ENCODE assay signal across 8 cellular contexts in the genomic region with DNA sequence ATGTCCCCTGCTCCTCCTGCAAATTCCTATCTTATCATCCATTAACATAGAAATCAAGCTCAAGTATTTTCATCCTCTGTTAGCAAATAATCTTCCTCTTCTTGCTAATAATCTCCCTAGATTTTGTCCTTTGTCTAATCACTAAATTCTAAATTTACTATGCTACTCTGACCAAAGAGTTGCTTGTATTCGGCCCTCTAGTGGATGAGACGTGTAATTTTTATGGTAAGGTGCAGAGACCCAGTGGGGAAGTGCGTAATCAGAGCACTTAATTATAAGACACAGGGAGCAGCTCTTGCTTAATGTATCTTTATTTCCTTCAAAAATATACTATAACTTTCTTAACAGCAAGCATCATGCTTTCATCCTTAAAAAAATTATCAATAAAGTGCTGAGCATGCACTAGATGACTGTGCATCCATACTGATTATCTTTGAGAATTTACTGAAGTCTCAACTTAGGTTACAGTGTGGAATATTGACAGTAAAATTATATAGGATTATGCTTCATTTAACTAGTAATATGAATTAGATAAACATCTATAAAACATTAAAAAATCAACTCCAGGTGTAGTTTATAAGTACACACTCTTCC.
DNase-seq lines count a peak whose midpoint lies in the region; ATAC-seq and TF ChIP-seq lines count a peak whose summit lies in the region.

No MANE protein-coding gene starts in this region.

- H3K27ac ChIP-seq in heart right ventricle (no peak overlapping the region), sigmoid colon (no peak overlapping the region)

- POLR2A ChIA-PET in AG04449 (lab: Yijun Ruan, JAX) = no interaction called here
- POLR2A ChIA-PET in HEK293T (lab: Yijun Ruan, JAX) = no interaction called here
- POLR2A ChIA-PET in WTC11 (lab: Charles Lee) = no interaction called here

- 17 to 25% methylated on average over 3 of the region's 3 CpGs for WGBS in heart right ventricle, 2 donors
- WGBS in sigmoid colon, 2 donors = 11 to 15% methylated on average over 3 of the region's 3 CpGs

- peak; percentile 87 for ATAC-seq in WTC11
- ATAC-seq in heart right ventricle = peak in 4 of 8 donors; percentile 52 to 78 (median 68)

- no peaks in the 10 kb centered on the region for H3K36me3 Mint-ChIP-seq in WTC11
- H3K36me3 Mint-ChIP-seq in activated T-helper 1 cell treated with anti-CD3 and anti-CD28 coated beads, Interleukin-12 subunit alpha, Interleukin-12 subunit beta, Interleukin-2, Interleukin-4 antibody, amounts not matched to agents 30 ng/mL and 10 ng/mL and 1 ng/mL, durations not matched to agents 14 hours and 24 hours and 36 hours (ENCODE audit: low read depth) = no peaks in the 10 kb centered on the region

- no peak overlapping the region for H3K27ac Mint-ChIP-seq in WTC11
- no peak overlapping the region for H3K27ac Mint-ChIP-seq in activated T-helper 1 cell treated with anti-CD3 and anti-CD28 coated beads, Interleukin-12 subunit alpha, Interleukin-12 subunit beta, Interleukin-2, Interleukin-4 antibody, amounts not matched to agents 30 ng/mL and 10 ng/mL and 1 ng/mL, durations not matched to agents 14 hours and 24 hours and 36 hours

- H3K9me3 ChIP-seq in heart right ventricle (no peaks in the 10 kb centered on the region), sigmoid colon (no peaks in the 10 kb centered on the region)

- CTCF ChIA-PET in AG04449 (lab: Yijun Ruan, JAX) = interaction anchor here (0.7 to 2.6 kb wide), 38 partner anchors 7 to 688 kb away, joined by 3 to 31 read pairs (median 4); no protein-coding TSS in a partner anchor
- CTCF ChIA-PET in HEK293T (lab: Yijun Ruan, JAX) = interaction anchor here (0.7 to 1.3 kb wide), 2 partner anchors 12 to 13 kb away, joined by 4 to 9 read pairs; no protein-coding TSS in a partner anchor
- CTCF ChIA-PET in WTC11 (lab: Charles Lee) = interaction anchor here (0.5 to 1.1 kb wide), 3 partner anchors 24 to 245 kb away, joined by 3 to 6 read pairs (median 3); no protein-coding TSS in a partner anchor

- H3K36me3 ChIP-seq in heart right ventricle (no peaks in the 10 kb centered on the region), sigmoid colon (no peaks in the 10 kb centered on the region)

- H3K4me3 Mint-ChIP-seq in WTC11 = no peak overlapping the region
- no peak overlapping the region for H3K4me3 Mint-ChIP-seq in activated T-helper 1 cell treated with anti-CD3 and anti-CD28 coated beads, Interleukin-12 subunit alpha, Interleukin-12 subunit beta, Interleukin-2, Interleukin-4 antibody, amounts not matched to agents 30 ng/mL and 10 ng/mL and 1 ng/mL, durations not matched to agents 14 hours and 24 hours and 36 hours

- no peaks in the 10 kb centered on the region for H3K27me3 ChIP-seq in heart right ventricle
- no peaks in the 10 kb centered on the region for H3K27me3 ChIP-seq in sigmoid colon

- peaks cover 0 to 4% (median 0%) of the 10 kb centered on the region in 9 donors for H3K4me1 ChIP-seq in heart right ventricle
- peaks cover 0 to 10% (median 0%) of the 10 kb centered on the region in 4 donors for H3K4me1 ChIP-seq in sigmoid colon

- H3K4me1 Mint-ChIP-seq in WTC11 = peaks cover 5% of the 10 kb centered on the region
- H3K4me1 Mint-ChIP-seq in activated T-helper 1 cell treated with anti-CD3 and anti-CD28 coated beads, Interleukin-12 subunit alpha, Interleukin-12 subunit beta, Interleukin-2, Interleukin-4 antibody, amounts not matched to agents 30 ng/mL and 10 ng/mL and 1 ng/mL, durations not matched to agents 14 hours and 24 hours and 36 hours (ENCODE audit: low read depth) = no peaks in the 10 kb centered on the region

- H3K4me3 ChIP-seq in AG04449 (ENCODE audit: low read depth, low read length) (no peak overlapping the region), GM12865 (ENCODE audit: low read depth, low read length) (no peak overlapping the region), heart right ventricle (no peak overlapping the region), sigmoid colon (no peak overlapping the region)

- DNase-seq in AG04449 (ENCODE audit: low read depth, low spot score) (no peak), GM12865 (ENCODE audit: low read depth) (peak; percentile 45), HEK293T (ENCODE audit: extremely low spot score) (peak; percentile 17), M059J (ENCODE audit: low read depth) (peak; percentile 27), WTC11 (ENCODE audit: low spot score) (no peak), heart right ventricle (no peak), sigmoid colon (no peak)
- DNase-seq in activated T-helper 1 cell treated with anti-CD3 and anti-CD28 coated beads, Interleukin-12 subunit alpha, Interleukin-12 subunit beta, Interleukin-2, Interleukin-4 antibody, amounts not matched to agents 30 ng/mL and 10 ng/mL and 1 ng/mL, durations not matched to agents 14 hours and 24 hours and 36 hours (ENCODE audit: low spot score) = no peak

- no peaks in the 10 kb centered on the region for H3K27me3 Mint-ChIP-seq in WTC11 (ENCODE audit: low read depth)
- peaks cover 5% of the 10 kb centered on the region for H3K27me3 Mint-ChIP-seq in activated T-helper 1 cell treated with anti-CD3 and anti-CD28 coated beads, Interleukin-12 subunit alpha, Interleukin-12 subunit beta, Interleukin-2, Interleukin-4 antibody, amounts not matched to agents 30 ng/mL and 10 ng/mL and 1 ng/mL, durations not matched to agents 14 hours and 24 hours and 36 hours (ENCODE audit: insufficient read depth)

- intact Hi-C loops in heart right ventricle (cut with DNase I) (loop anchor here in 7 of 10 donors (5.0 to 10.0 kb wide), 6 partner anchors 214 to 684 kb away; partner anchors contain the start of gene SLC16A7 (in 2 of the 7)), sigmoid colon (cut with DNase I) (loop anchor here (2.0 kb wide), 1 partner anchor 406 kb away; no protein-coding TSS in a partner anchor)
- intact Hi-C loops in activated T-helper 1 cell treated with anti-CD3 and anti-CD28 coated beads, Interleukin-12 subunit alpha, Interleukin-12 subunit beta, Interleukin-2, Interleukin-4 antibody, amounts not matched to agents 30 ng/mL and 10 ng/mL and 1 ng/mL, durations not matched to agents 14 hours and 24 hours and 36 hours (cut with micrococcal nuclease) = loop anchor here (1.0 to 2.0 kb wide), 2 partner anchors 212 to 405 kb away; partner anchors contain the start of gene SLC16A7

- H3K9me3 Mint-ChIP-seq in WTC11 = no peaks in the 10 kb centered on the region
- H3K9me3 Mint-ChIP-seq in activated T-helper 1 cell treated with anti-CD3 and anti-CD28 coated beads, Interleukin-12 subunit alpha, Interleukin-12 subunit beta, Interleukin-2, Interleukin-4 antibody, amounts not matched to agents 30 ng/mL and 10 ng/mL and 1 ng/mL, durations not matched to agents 14 hours and 24 hours and 36 hours = no peaks in the 10 kb centered on the region

- TF ChIP-seq EP300 in sigmoid colon (IDR thresholded peaks at IDR 0.05) = no peak

- no peak for TF ChIP-seq POLR2A in sigmoid colon (IDR thresholded peaks at IDR 0.05)

- TF ChIP-seq CTCF in AG04449 (IDR thresholded peaks at IDR 0.05; ENCODE audit: insufficient read depth, low read length, missing control alignments) (peak; percentile 53), GM12865 (IDR thresholded peaks at IDR 0.05; ENCODE audit: insufficient read depth, low read depth, low read length, missing control alignments) (peak; percentile 61), WTC11 (IDR thresholded peaks at IDR 0.05) (peak; percentile 46; the same call in 1 of the 2 replicates), heart right ventricle (IDR thresholded peaks at IDR 0.05) (peak; percentile 51 to 80 (median 69)), sigmoid colon (IDR thresholded peaks at IDR 0.05) (peak in 3 of 4 experiments; percentile 51 to 69 (median 56))

TF ChIP-seq in HEK293T, 16 proteins besides CTCF, POLR2A, EP300 and RAD21 (continues in another document):
- TF ChIP-seq ZNF384 (IDR thresholded peaks at IDR 0.05) = no peak
- no peak for TF ChIP-seq ARNT (IDR thresholded peaks at IDR 0.05)
- no peak for TF ChIP-seq HDGF (IDR thresholded peaks at IDR 0.05; ENCODE audit: borderline replicate concordance)
- TF ChIP-seq FOXA1 (IDR thresholded peaks at IDR 0.05) = no peak
- TF ChIP-seq PKNOX1 (IDR thresholded peaks at IDR 0.05) = no peak
- TF ChIP-seq FOXM1 (IDR thresholded peaks at IDR 0.05; ENCODE audit: borderline replicate concordance) = no peak
- no peak for TF ChIP-seq FOXK2 (IDR thresholded peaks at IDR 0.05)
- no peak for TF ChIP-seq SUZ12 (IDR thresholded peaks at IDR 0.05)
- TF ChIP-seq CTBP1 (IDR thresholded peaks at IDR 0.05; ENCODE audit: borderline replicate concordance) = no peak
- TF ChIP-seq TARDBP (IDR thresholded peaks at IDR 0.05) = no peak
- TF ChIP-seq BHLHE40 (IDR thresholded peaks at IDR 0.05; ENCODE audit: borderline replicate concordance) = no peak

TF ChIP-seq in WTC11, 78 proteins besides CTCF, POLR2A, EP300 and RAD21 (continues in another document):
- TF ChIP-seq, protein P1, sequence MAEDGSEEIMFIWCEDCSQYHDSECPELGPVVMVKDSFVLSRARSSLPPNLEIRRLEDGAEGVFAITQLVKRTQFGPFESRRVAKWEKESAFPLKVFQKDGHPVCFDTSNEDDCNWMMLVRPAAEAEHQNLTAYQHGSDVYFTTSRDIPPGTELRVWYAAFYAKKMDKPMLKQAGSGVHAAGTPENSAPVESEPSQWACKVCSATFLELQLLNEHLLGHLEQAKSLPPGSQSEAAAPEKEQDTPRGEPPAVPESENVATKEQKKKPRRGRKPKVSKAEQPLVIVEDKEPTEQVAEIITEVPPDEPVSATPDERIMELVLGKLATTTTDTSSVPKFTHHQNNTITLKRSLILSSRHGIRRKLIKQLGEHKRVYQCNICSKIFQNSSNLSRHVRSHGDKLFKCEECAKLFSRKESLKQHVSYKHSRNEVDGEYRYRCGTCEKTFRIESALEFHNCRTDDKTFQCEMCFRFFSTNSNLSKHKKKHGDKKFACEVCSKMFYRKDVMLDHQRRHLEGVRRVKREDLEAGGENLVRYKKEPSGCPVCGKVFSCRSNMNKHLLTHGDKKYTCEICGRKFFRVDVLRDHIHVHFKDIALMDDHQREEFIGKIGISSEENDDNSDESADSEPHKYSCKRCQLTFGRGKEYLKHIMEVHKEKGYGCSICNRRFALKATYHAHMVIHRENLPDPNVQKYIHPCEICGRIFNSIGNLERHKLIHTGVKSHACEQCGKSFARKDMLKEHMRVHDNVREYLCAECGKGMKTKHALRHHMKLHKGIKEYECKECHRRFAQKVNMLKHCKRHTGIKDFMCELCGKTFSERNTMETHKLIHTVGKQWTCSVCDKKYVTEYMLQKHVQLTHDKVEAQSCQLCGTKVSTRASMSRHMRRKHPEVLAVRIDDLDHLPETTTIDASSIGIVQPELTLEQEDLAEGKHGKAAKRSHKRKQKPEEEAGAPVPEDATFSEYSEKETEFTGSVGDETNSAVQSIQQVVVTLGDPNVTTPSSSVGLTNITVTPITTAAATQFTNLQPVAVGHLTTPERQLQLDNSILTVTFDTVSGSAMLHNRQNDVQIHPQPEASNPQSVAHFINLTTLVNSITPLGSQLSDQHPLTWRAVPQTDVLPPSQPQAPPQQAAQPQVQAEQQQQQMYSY (CRISPR knock-in tag; IDR thresholded peaks at IDR 0.05) = no peak
- TF ChIP-seq, protein P2, sequence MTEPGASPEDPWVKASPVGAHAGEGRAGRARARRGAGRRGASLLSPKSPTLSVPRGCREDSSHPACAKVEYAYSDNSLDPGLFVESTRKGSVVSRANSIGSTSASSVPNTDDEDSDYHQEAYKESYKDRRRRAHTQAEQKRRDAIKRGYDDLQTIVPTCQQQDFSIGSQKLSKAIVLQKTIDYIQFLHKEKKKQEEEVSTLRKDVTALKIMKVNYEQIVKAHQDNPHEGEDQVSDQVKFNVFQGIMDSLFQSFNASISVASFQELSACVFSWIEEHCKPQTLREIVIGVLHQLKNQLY (CRISPR knock-in tag; IDR thresholded peaks at IDR 0.05) = no peak

Comparison
In these comparisons a context has a peak if more than half of its experiments do, and no peak if none do; other contexts are left out.
1. DNase-seq: peak in GM12865 (single experiment), HEK293T (single experiment) and M059J (single experiment); none in AG04449 (single experiment), WTC11 (single experiment), heart right ventricle (0 of 2), sigmoid colon (single experiment) and activated T-helper 1 cell treated with anti-CD3 and anti-CD28 coated beads, Interleukin-12 subunit alpha, Interleukin-12 subunit beta, Interleukin-2, Interleukin-4 antibody, amounts not matched to agents 30 ng/mL and 10 ng/mL and 1 ng/mL, durations not matched to agents 14 hours and 24 hours and 36 hours (single experiment).
2. Peak in every context shown above with its lines, with median percentiles within 50 percentile points of each other: CTCF ChIP-seq.